1 cellular context compared by ENCODE assay signal in genomic region chr7:107967420-107967819, GRCh38.
TF ChIP-seq lines count a peak whose summit lies in the region.

No MANE protein-coding gene starts in this region.

TF ChIP-seq in HepG2, 621 proteins besides CTCF, POLR2A, EP300 and RAD21 (continued from another document and continues in another):
- TF ChIP-seq ARID4A (CRISPR knock-in tag; IDR thresholded peaks at IDR 0.05; ENCODE audit: borderline replicate concordance) (no peak; the same call in 1 of the 2 replicates), RXRB (CRISPR knock-in tag; IDR thresholded peaks at IDR 0.05; ENCODE audit: borderline replicate concordance) (peak; percentile 88), KDM4B (CRISPR knock-in tag; IDR thresholded peaks at IDR 0.05) (0 out of 2 replicates have a peak, but pooled peaks have one; percentile 36), MEF2D (CRISPR knock-in tag; IDR thresholded peaks at IDR 0.05) (no peak), ZGPAT (CRISPR knock-in tag; IDR thresholded peaks at IDR 0.05) (peak; percentile 78), ZFP82 (CRISPR knock-in tag; IDR thresholded peaks at IDR 0.05; ENCODE audit: borderline replicate concordance) (no peak), SIX4 (CRISPR knock-in tag; IDR thresholded peaks at IDR 0.05) (0 out of 2 replicates have a peak, but pooled peaks have one; percentile 18), PRDM15 (CRISPR knock-in tag; IDR thresholded peaks at IDR 0.05) (peak; percentile 53; the same call in 1 of the 2 replicates), ZNF619 (CRISPR knock-in tag; IDR thresholded peaks at IDR 0.05) (no peak), CHD2 (IDR thresholded peaks at IDR 0.05; ENCODE audit: low read depth, low read length) (no peak), ZNF672 (CRISPR knock-in tag; IDR thresholded peaks at IDR 0.05) (no peak), GMEB1 (CRISPR knock-in tag; IDR thresholded peaks at IDR 0.05; ENCODE audit: borderline replicate concordance) (no peak), TOE1 (CRISPR knock-in tag; IDR thresholded peaks at IDR 0.05) (peak; percentile 76; the same call in 1 of the 2 replicates), RFXANK (CRISPR knock-in tag; IDR thresholded peaks at IDR 0.05) (no peak), ATF1 (CRISPR knock-in tag; IDR thresholded peaks at IDR 0.05) (peak; percentile 47; the same call in 1 of the 2 replicates), NKX3-1 (CRISPR knock-in tag; IDR thresholded peaks at IDR 0.05) (no peak), SPEN (CRISPR knock-in tag; IDR thresholded peaks at IDR 0.05; ENCODE audit: low read depth) (no peak), TP53 (CRISPR knock-in tag; conservative IDR thresholded peaks at IDR 0.05) (0 out of 2 replicates have a peak, but pooled peaks have one; percentile 74), MIER2 (CRISPR knock-in tag; IDR thresholded peaks at IDR 0.05) (peak; percentile 42; the same call in 1 of the 2 replicates), ZNF703 (CRISPR knock-in tag; IDR thresholded peaks at IDR 0.05; ENCODE audit: borderline replicate concordance) (no peak), ZNF296 (CRISPR knock-in tag; conservative IDR thresholded peaks at IDR 0.05) (no peak), ELF3 (CRISPR knock-in tag; IDR thresholded peaks at IDR 0.05) (peak; percentile 88), ZFY (CRISPR knock-in tag; IDR thresholded peaks at IDR 0.05) (no peak), FOXO1 (CRISPR knock-in tag; IDR thresholded peaks at IDR 0.05) (peak; percentile 30; the same call in 1 of the 2 replicates), ZNF335 (CRISPR knock-in tag; IDR thresholded peaks at IDR 0.05) (no peak), ZNF329 (CRISPR knock-in tag; IDR thresholded peaks at IDR 0.05; ENCODE audit: low read depth) (no peak), ZNF777 (CRISPR knock-in tag; IDR thresholded peaks at IDR 0.05) (no peak), ISL2 (CRISPR knock-in tag; IDR thresholded peaks at IDR 0.05) (peak; percentile 91), ZNF414 (CRISPR knock-in tag; IDR thresholded peaks at IDR 0.05) (no peak), ATF4 (CRISPR knock-in tag; IDR thresholded peaks at IDR 0.05) (no peak), BRF2 (CRISPR knock-in tag; IDR thresholded peaks at IDR 0.05) (no peak), FOXJ3 (CRISPR knock-in tag; IDR thresholded peaks at IDR 0.05; ENCODE audit: borderline replicate concordance) (peak; percentile 87; the same call in 1 of the 2 replicates), MLX (CRISPR knock-in tag; IDR thresholded peaks at IDR 0.05) (0 out of 2 replicates have a peak, but pooled peaks have one; percentile 47), ATAD3A (CRISPR knock-in tag; IDR thresholded peaks at IDR 0.05) (no peak), ZNF124 (CRISPR knock-in tag; IDR thresholded peaks at IDR 0.05) (peak; percentile 71; the same call in 1 of the 2 replicates), RBM39 (IDR thresholded peaks at IDR 0.05; ENCODE audit: low read depth, low read length, poor library complexity, severe bottlenecking) (no peak), MAFK (conservative IDR thresholded peaks at IDR 0.05 in 1 of 2, IDR thresholded peaks at IDR 0.05 in 1 of 2; ENCODE audit: low read length in 2 of 2) (0 out of 4 replicates have a peak, but pooled peaks of 1 of the 2 experiments have one; percentile 2), TBX3 (IDR thresholded peaks at IDR 0.05; ENCODE audit: borderline replicate concordance) (peak; percentile 86), ZNF10 (CRISPR knock-in tag; IDR thresholded peaks at IDR 0.05; ENCODE audit: borderline replicate concordance, low read depth) (no peak)
- TF ChIP-seq, protein P1, sequence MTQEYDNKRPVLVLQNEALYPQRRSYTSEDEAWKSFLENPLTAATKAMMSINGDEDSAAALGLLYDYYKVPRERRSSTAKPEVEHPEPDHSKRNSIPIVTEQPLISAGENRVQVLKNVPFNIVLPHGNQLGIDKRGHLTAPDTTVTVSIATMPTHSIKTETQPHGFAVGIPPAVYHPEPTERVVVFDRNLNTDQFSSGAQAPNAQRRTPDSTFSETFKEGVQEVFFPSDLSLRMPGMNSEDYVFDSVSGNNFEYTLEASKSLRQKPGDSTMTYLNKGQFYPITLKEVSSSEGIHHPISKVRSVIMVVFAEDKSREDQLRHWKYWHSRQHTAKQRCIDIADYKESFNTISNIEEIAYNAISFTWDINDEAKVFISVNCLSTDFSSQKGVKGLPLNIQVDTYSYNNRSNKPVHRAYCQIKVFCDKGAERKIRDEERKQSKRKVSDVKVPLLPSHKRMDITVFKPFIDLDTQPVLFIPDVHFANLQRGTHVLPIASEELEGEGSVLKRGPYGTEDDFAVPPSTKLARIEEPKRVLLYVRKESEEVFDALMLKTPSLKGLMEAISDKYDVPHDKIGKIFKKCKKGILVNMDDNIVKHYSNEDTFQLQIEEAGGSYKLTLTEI (CRISPR knock-in tag; conservative IDR thresholded peaks at IDR 0.05), result no peak
- TF ChIP-seq, protein P2, sequence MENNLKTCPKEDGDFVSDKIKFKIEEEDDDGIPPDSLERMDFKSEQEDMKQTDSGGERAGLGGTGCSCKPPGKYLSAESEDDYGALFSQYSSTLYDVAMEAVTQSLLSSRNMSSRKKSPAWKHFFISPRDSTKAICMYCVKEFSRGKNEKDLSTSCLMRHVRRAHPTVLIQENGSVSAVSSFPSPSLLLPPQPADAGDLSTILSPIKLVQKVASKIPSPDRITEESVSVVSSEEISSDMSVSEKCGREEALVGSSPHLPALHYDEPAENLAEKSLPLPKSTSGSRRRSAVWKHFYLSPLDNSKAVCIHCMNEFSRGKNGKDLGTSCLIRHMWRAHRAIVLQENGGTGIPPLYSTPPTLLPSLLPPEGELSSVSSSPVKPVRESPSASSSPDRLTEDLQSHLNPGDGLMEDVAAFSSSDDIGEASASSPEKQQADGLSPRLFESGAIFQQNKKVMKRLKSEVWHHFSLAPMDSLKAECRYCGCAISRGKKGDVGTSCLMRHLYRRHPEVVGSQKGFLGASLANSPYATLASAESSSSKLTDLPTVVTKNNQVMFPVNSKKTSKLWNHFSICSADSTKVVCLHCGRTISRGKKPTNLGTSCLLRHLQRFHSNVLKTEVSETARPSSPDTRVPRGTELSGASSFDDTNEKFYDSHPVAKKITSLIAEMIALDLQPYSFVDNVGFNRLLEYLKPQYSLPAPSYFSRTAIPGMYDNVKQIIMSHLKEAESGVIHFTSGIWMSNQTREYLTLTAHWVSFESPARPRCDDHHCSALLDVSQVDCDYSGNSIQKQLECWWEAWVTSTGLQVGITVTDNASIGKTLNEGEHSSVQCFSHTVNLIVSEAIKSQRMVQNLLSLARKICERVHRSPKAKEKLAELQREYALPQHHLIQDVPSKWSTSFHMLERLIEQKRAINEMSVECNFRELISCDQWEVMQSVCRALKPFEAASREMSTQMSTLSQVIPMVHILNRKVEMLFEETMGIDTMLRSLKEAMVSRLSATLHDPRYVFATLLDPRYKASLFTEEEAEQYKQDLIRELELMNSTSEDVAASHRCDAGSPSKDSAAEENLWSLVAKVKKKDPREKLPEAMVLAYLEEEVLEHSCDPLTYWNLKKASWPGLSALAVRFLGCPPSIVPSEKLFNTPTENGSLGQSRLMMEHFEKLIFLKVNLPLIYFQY (CRISPR knock-in tag; IDR thresholded peaks at IDR 0.05; ENCODE audit: borderline replicate concordance), result no peak
